Comparison of ENCODE assay signal across 1 cellular context in the genomic region with DNA sequence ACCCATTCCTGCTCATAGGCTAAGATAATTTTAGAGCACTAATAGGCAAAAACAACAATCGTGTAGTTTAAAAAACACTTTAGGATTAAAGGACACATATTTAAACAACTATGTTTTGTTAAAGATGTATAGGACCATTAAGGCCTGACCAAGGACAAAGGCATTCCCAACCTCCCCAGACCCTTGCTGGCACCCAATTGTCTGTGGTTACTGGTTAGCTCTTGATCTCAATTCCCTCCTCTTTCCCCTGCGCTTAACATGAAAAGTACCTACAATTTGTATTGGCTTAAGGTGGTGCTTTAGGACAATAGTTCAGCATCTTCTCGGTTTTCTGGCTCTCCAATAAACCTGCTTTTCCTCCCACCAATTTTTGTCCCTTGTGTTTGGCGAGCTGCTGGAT.
TF ChIP-seq lines count a peak whose summit lies in the region.

No MANE protein-coding gene starts in this region.

TF ChIP-seq in WTC11, 78 proteins besides CTCF, POLR2A, EP300 and RAD21 (continued from another document):
- TF ChIP-seq, protein P1, sequence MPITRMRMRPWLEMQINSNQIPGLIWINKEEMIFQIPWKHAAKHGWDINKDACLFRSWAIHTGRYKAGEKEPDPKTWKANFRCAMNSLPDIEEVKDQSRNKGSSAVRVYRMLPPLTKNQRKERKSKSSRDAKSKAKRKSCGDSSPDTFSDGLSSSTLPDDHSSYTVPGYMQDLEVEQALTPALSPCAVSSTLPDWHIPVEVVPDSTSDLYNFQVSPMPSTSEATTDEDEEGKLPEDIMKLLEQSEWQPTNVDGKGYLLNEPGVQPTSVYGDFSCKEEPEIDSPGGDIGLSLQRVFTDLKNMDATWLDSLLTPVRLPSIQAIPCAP (CRISPR knock-in tag; IDR thresholded peaks at IDR 0.05) = no peak
- TF ChIP-seq, protein P2, sequence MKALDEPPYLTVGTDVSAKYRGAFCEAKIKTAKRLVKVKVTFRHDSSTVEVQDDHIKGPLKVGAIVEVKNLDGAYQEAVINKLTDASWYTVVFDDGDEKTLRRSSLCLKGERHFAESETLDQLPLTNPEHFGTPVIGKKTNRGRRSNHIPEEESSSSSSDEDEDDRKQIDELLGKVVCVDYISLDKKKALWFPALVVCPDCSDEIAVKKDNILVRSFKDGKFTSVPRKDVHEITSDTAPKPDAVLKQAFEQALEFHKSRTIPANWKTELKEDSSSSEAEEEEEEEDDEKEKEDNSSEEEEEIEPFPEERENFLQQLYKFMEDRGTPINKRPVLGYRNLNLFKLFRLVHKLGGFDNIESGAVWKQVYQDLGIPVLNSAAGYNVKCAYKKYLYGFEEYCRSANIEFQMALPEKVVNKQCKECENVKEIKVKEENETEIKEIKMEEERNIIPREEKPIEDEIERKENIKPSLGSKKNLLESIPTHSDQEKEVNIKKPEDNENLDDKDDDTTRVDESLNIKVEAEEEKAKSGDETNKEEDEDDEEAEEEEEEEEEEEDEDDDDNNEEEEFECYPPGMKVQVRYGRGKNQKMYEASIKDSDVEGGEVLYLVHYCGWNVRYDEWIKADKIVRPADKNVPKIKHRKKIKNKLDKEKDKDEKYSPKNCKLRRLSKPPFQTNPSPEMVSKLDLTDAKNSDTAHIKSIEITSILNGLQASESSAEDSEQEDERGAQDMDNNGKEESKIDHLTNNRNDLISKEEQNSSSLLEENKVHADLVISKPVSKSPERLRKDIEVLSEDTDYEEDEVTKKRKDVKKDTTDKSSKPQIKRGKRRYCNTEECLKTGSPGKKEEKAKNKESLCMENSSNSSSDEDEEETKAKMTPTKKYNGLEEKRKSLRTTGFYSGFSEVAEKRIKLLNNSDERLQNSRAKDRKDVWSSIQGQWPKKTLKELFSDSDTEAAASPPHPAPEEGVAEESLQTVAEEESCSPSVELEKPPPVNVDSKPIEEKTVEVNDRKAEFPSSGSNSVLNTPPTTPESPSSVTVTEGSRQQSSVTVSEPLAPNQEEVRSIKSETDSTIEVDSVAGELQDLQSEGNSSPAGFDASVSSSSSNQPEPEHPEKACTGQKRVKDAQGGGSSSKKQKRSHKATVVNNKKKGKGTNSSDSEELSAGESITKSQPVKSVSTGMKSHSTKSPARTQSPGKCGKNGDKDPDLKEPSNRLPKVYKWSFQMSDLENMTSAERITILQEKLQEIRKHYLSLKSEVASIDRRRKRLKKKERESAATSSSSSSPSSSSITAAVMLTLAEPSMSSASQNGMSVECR (CRISPR knock-in tag; IDR thresholded peaks at IDR 0.05; ENCODE audit: borderline replicate concordance) = no peak
- TF ChIP-seq ZNF671 (CRISPR knock-in tag; IDR thresholded peaks at IDR 0.05) (no peak), NR2C2 (CRISPR knock-in tag; IDR thresholded peaks at IDR 0.05) (no peak)
- TF ChIP-seq, protein P3, sequence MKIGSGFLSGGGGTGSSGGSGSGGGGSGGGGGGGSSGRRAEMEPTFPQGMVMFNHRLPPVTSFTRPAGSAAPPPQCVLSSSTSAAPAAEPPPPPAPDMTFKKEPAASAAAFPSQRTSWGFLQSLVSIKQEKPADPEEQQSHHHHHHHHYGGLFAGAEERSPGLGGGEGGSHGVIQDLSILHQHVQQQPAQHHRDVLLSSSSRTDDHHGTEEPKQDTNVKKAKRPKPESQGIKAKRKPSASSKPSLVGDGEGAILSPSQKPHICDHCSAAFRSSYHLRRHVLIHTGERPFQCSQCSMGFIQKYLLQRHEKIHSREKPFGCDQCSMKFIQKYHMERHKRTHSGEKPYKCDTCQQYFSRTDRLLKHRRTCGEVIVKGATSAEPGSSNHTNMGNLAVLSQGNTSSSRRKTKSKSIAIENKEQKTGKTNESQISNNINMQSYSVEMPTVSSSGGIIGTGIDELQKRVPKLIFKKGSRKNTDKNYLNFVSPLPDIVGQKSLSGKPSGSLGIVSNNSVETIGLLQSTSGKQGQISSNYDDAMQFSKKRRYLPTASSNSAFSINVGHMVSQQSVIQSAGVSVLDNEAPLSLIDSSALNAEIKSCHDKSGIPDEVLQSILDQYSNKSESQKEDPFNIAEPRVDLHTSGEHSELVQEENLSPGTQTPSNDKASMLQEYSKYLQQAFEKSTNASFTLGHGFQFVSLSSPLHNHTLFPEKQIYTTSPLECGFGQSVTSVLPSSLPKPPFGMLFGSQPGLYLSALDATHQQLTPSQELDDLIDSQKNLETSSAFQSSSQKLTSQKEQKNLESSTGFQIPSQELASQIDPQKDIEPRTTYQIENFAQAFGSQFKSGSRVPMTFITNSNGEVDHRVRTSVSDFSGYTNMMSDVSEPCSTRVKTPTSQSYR (CRISPR knock-in tag; IDR thresholded peaks at IDR 0.05) = no peak
